Comparison of ENCODE assay signal across 20 cellular contexts in the genomic region with DNA sequence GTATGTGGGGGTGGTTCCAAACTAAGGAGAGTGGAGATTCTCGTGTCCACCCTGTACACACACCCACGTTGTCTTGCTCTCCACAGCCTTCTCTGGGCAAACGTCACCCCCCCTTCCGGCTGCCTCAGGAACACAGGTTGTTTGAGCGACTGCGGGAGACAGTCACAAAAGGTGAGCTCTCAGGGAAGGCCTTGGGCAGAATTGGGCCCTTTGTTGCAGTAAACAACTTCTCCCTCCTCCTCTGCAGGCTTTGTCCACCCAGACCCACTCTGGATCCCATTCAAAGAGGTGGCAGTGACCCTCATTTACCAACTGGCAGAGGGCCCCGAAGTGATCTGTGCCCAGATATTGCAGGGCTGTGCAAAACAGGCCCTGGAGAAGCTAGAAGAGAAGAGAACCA. TPM values are rescaled to one million over a fixed set of nuclear protein-coding genes. Genes with fewer than 3 reads are reported as not detected.
DNase-seq lines count a peak whose midpoint lies in the region; ATAC-seq and TF ChIP-seq lines count a peak whose summit lies in the region.
"Had no signal": no experiment of that assay in that cellular context is flagged by ENCODE, and none has a peak within 500 bp of the region (broad histone marks: within the 10 kb centered on the region; RNA-seq: fewer than 3 reads in every experiment).

No MANE protein-coding gene starts in this region.

- POLR2A ChIA-PET in HCT116 (lab: Charles Lee): no interaction called here

- CTCF ChIA-PET in activated naive CD4-positive, alpha-beta T cell treated with anti-CD3 and anti-CD28 coated beads, Interleukin-2, amount 10 ng/mL, durations not matched to agents 7 days and 5 days (lab: Charles Lee): no interaction called here
- CTCF ChIA-PET in HCT116 (lab: Charles Lee) (no interaction called here), mammary epithelial cell (lab: Charles Lee; ENCODE audit: low non-redundant PET) (no interaction called here)

- RAD21 ChIA-PET in HCT116 (lab: Charles Lee; ENCODE audit: low non-redundant PET in 1 of 2, low total read pairs in 2 of 2, uncharacterized antibody in 2 of 2, unreplicated experiment in 2 of 2): no interaction called here

- TSS peak; percentile 21 for BruUV-seq in HCT116 (replicated peaks; lab: Mats Ljungman, UMichigan)
- BruUV-seq in mammary epithelial cell (replicated peaks; lab: Mats Ljungman, UMichigan): TSS peak; percentile 43

- H3K9me3 ChIP-seq in HCT116 (ENCODE audit: control insufficient read depth in 1 of 2, insufficient read depth in 1 of 2, low read depth in 1 of 2, low read length in 2 of 2): no peaks in the 10 kb centered on the region
- H3K9me3 ChIP-seq in mammary epithelial cell (replicated peaks; ENCODE audit: insufficient read depth, low read length): no peaks in the 10 kb centered on the region
- H3K9me3 ChIP-seq: A549, BLaER1 had no signal

- peaks cover 84% of the 10 kb centered on the region for H3K36me3 Mint-ChIP-seq in activated naive CD4-positive, alpha-beta T cell treated with anti-CD3 and anti-CD28 coated beads, Interleukin-2, amount 10 ng/mL, durations not matched to agents 7 days and 5 days

- no peak overlapping the region for H3K27ac ChIP-seq in HCT116 (ENCODE audit: low read depth, low read length)
- no peak overlapping the region for H3K27ac ChIP-seq in mammary epithelial cell (ENCODE audit: insufficient read depth, low read depth, low read length)
- H3K27ac ChIP-seq: A549, BLaER1, KMS-11, RWPE1 had no signal

- no peak for DNase-seq in activated naive CD4-positive, alpha-beta T cell treated with anti-CD3 and anti-CD28 coated beads, Interleukin-2, amount 10 ng/mL, durations not matched to agents 7 days and 5 days
- DNase-seq in activated naive CD4-positive, alpha-beta T cell treated with Interleukin-2 at 50 U/mL for 16 hours: no peak
- DNase-seq in HCT116 (ENCODE audit: low read depth, low spot score) (no peak), mammary epithelial cell (no peak), posterior vena cava (ENCODE audit: low spot score) (peak; percentile 51), HuH-7 (ENCODE audit: low spot score) (no peak)
- DNase-seq: CD4-positive, alpha-beta memory T cell; DMS53; EL; NCI-H1417 treated with DMSO at 0.1 percent for 48 hours; NCI-H187 treated with DMSO at 0.1 percent for 48 hours; NCI-H226; NCI-H524; PC-3 had no signal

- H3K4me3 ChIP-seq in HCT116 (replicated peaks in 1 of 2; ENCODE audit: low read depth in 1 of 2, low read length in 2 of 2) (no peak overlapping the region), mammary epithelial cell (replicated peaks in 1 of 3; ENCODE audit: insufficient read depth in 1 of 3, low read depth in 2 of 3, low read length in 3 of 3) (no peak overlapping the region)
- H3K4me3 ChIP-seq: A549, BLaER1 had no signal

- H3K4me1 Mint-ChIP-seq in activated naive CD4-positive, alpha-beta T cell treated with anti-CD3 and anti-CD28 coated beads, Interleukin-2, amount 10 ng/mL, durations not matched to agents 7 days and 5 days: peaks cover 5% of the 10 kb centered on the region
- H3K4me1 Mint-ChIP-seq: CD4-positive, alpha-beta memory T cell had no signal

- no peaks in the 10 kb centered on the region for H3K27me3 ChIP-seq in HCT116 (ENCODE audit: insufficient read depth, low read length)
- no peaks in the 10 kb centered on the region for H3K27me3 ChIP-seq in mammary epithelial cell (ENCODE audit: insufficient read depth, low read length)
- H3K27me3 ChIP-seq: BLaER1 had no signal

- no peak for ATAC-seq in HCT116
- no peak for ATAC-seq in GM18861 (IDR thresholded peaks at IDR 0.05; ENCODE audit: unreplicated experiment)
- ATAC-seq in GM18907 (IDR thresholded peaks at IDR 0.05; ENCODE audit: unreplicated experiment): no peak
- ATAC-seq: A549, PC-3 had no signal

- 27% methylated on average over 5 of the region's 7 CpGs for WGBS in mammary epithelial cell (ENCODE audit: low coverage, missing lambda C conversion rate)

- no peaks in the 10 kb centered on the region for H3K9me3 Mint-ChIP-seq in activated naive CD4-positive, alpha-beta T cell treated with anti-CD3 and anti-CD28 coated beads, Interleukin-2, amount 10 ng/mL, durations not matched to agents 7 days and 5 days

- no peaks in the 10 kb centered on the region for H3K9me2 ChIP-seq in HCT116 (ENCODE audit: insufficient read depth)

- H3K27me3 Mint-ChIP-seq in activated naive CD4-positive, alpha-beta T cell treated with anti-CD3 and anti-CD28 coated beads, Interleukin-2, amount 10 ng/mL, durations not matched to agents 7 days and 5 days: no peaks in the 10 kb centered on the region
- H3K27me3 Mint-ChIP-seq: CD4-positive, alpha-beta memory T cell had no signal

- no peak overlapping the region for H3K9ac ChIP-seq in HCT116 (ENCODE audit: low read length)
- H3K9ac ChIP-seq in mammary epithelial cell (ENCODE audit: insufficient read depth, low read length): no peak overlapping the region
- H3K9ac ChIP-seq: BLaER1, KMS-11 had no signal

- H3K79me2 ChIP-seq in HCT116 (ENCODE audit: insufficient read depth, low read length) (no peaks in the 10 kb centered on the region), mammary epithelial cell (ENCODE audit: insufficient read depth, low read length) (peaks cover 14% of the 10 kb centered on the region)

- intact Hi-C loops in HCT116 (cut with micrococcal nuclease): no loop called here
- intact Hi-C loops in mammary epithelial cell (cut with micrococcal nuclease): no loop called here
- intact Hi-C loops in posterior vena cava (cut with DNase I): no loop called here

- no peak for TF ChIP-seq POLR2A in HCT116 (IDR thresholded peaks at IDR 0.05; ENCODE audit: borderline replicate concordance, extremely low read depth, insufficient read depth, insufficient read length)

- no peak for TF ChIP-seq RAD21 in HCT116 (IDR thresholded peaks at IDR 0.05; ENCODE audit: low read depth)

- dilution Hi-C loops in mammary epithelial cell (cut with HindIII; ENCODE audit: low sequenced_read_pairs): no loop called here

- TF ChIP-seq CTCF in HCT116 (IDR thresholded peaks at IDR 0.05 in 2 of 3, conservative IDR thresholded peaks at IDR 0.05 in 1 of 3; ENCODE audit: borderline replicate concordance in 1 of 3, insufficient read depth in 1 of 3, low read depth in 2 of 3, low read length in 2 of 3) (no peak), mammary epithelial cell (conservative IDR thresholded peaks at IDR 0.05 in 1 of 2, IDR thresholded peaks at IDR 0.05 in 1 of 2; ENCODE audit: extremely low read depth in 1 of 2, insufficient read depth in 1 of 2, low read depth in 1 of 2, low read length in 2 of 2) (peak in 1 of 2 donors; percentile 21)

- H4K20me1 ChIP-seq in HCT116 (ENCODE audit: insufficient read depth) (no peaks in the 10 kb centered on the region), mammary epithelial cell (ENCODE audit: insufficient read depth, low read length) (no peaks in the 10 kb centered on the region)
- H4K20me1 ChIP-seq: BLaER1 had no signal

- peaks cover 64 to 86% of the 10 kb centered on the region in 2 experiments for H3K36me3 ChIP-seq in HCT116 (ENCODE audit: control insufficient read depth in 1 of 2, insufficient read depth in 2 of 2, low read length in 2 of 2)
- H3K36me3 ChIP-seq in mammary epithelial cell (ENCODE audit: insufficient read depth, low read length): peaks cover 54% of the 10 kb centered on the region

- in situ Hi-C loops in mammary epithelial cell (cut with MboI; ENCODE audit: low sequenced_read_pairs in 2 of 2): no loop called here

- H2AFZ ChIP-seq in HCT116 (ENCODE audit: low read depth, low read length, poor library complexity, severe bottlenecking) (no peak overlapping the region), mammary epithelial cell (ENCODE audit: low read depth, low read length) (no peak overlapping the region)

- H3K4me1 ChIP-seq in HCT116 (ENCODE audit: control insufficient read depth in 1 of 2, insufficient read depth in 2 of 2, low read length in 2 of 2) (peaks cover 0 to 4% of the 10 kb centered on the region in 2 experiments; a peak in 1 of 4 replicates), mammary epithelial cell (ENCODE audit: insufficient read depth, low read length) (peaks cover 45% of the 10 kb centered on the region)

- H3K27ac Mint-ChIP-seq in activated naive CD4-positive, alpha-beta T cell treated with anti-CD3 and anti-CD28 coated beads, Interleukin-2, amount 10 ng/mL, durations not matched to agents 7 days and 5 days: peak overlapping the region; percentile 46

- no peak overlapping the region for H3K4me3 Mint-ChIP-seq in activated naive CD4-positive, alpha-beta T cell treated with anti-CD3 and anti-CD28 coated beads, Interleukin-2, amount 10 ng/mL, durations not matched to agents 7 days and 5 days
- H3K4me3 Mint-ChIP-seq: CD4-positive, alpha-beta memory T cell had no signal

- no peak overlapping the region for H3K4me2 ChIP-seq in HCT116 (ENCODE audit: low read length)
- no peak overlapping the region for H3K4me2 ChIP-seq in mammary epithelial cell (ENCODE audit: insufficient read depth, low read depth, low read length)
- H3K4me2 ChIP-seq: A549, BLaER1, KMS-11 had no signal

TF ChIP-seq in HCT116, 20 proteins besides CTCF, POLR2A, EP300 and RAD21 (continues in another document):
- TF ChIP-seq, protein P1, sequence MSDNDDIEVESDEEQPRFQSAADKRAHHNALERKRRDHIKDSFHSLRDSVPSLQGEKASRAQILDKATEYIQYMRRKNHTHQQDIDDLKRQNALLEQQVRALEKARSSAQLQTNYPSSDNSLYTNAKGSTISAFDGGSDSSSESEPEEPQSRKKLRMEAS (IDR thresholded peaks at IDR 0.05): no peak

RNA-seq across cellular contexts. Expression of gene GAPDH, which starts 8.1 kb away (rescaled TPM):
- total RNA-seq in HCT116 (2021; ENCODE audit: unreplicated experiment) (5,901 TPM), mammary epithelial cell (over 10,000 TPM in 1 of 2 donors, 1,000 to 10,000 TPM in 1; 6,493 to 13,434 TPM), posterior vena cava (1,000 to 10,000 TPM; 2,037 to 2,666 TPM)
- polyA plus RNA-seq in HCT116 (2012): 15,831 and 17,614 TPM in 2 replicates
- polyA plus RNA-seq in mammary epithelial cell: 20,785 TPM
- polyA minus RNA-seq in mammary epithelial cell: 16,557 TPM

RNA-seq across cellular contexts. Expression of gene IFFO1, which starts 29.6 kb away (rescaled TPM):
- total RNA-seq in HCT116 (2021; ENCODE audit: unreplicated experiment) (0.34 TPM), mammary epithelial cell (1 to 10 TPM; 1.9 to 2.2 TPM), posterior vena cava (10 to 100 TPM; 26.4 to 33.0 TPM)
- polyA plus RNA-seq in HCT116 (2012): 0.14 and 0.17 TPM in 2 replicates
- polyA plus RNA-seq in mammary epithelial cell: 3.0 TPM
- 0.26 TPM for polyA minus RNA-seq in mammary epithelial cell

RNA-seq across cellular contexts. Expression of gene NCAPD2, which starts 32.3 kb away (rescaled TPM):
- total RNA-seq in HCT116 (2021; ENCODE audit: unreplicated experiment): 177 TPM
- 145 and 172 TPM in 2 replicates for polyA plus RNA-seq in HCT116 (2012)
- total RNA-seq in mammary epithelial cell: 10 to 100 TPM; 17.8 to 53.7 TPM
- polyA plus RNA-seq in mammary epithelial cell: 60.4 TPM
- 156 TPM for polyA minus RNA-seq in mammary epithelial cell
- 10 to 100 TPM; 14.4 to 16.3 TPM for total RNA-seq in posterior vena cava

RNA-seq across cellular contexts. Expression of gene MRPL51, which starts 33.1 kb away (rescaled TPM):
- total RNA-seq in HCT116 (2021; ENCODE audit: unreplicated experiment) (265 TPM), mammary epithelial cell (100 to 1,000 TPM in 1 of 2 donors, 10 to 100 TPM in 1; 51.7 to 192 TPM), posterior vena cava (100 to 1,000 TPM in 1 of 2 donors, 10 to 100 TPM in 1; 90.1 to 102 TPM)
- polyA plus RNA-seq in HCT116 (2012): 104 and 152 TPM in 2 replicates
- polyA plus RNA-seq in mammary epithelial cell: 124 TPM
- 18.7 TPM for polyA minus RNA-seq in mammary epithelial cell

RNA-seq across cellular contexts. Expression of gene NOP2, which starts 41.9 kb away (rescaled TPM):
- total RNA-seq in HCT116 (2021; ENCODE audit: unreplicated experiment) (108 TPM), mammary epithelial cell (10 to 100 TPM; 29.5 to 84.2 TPM), posterior vena cava (10 to 100 TPM; 18.6 to 27.1 TPM)
- 72.5 and 78.0 TPM in 2 replicates for polyA plus RNA-seq in HCT116 (2012)
- 62.7 TPM for polyA plus RNA-seq in mammary epithelial cell
- polyA minus RNA-seq in mammary epithelial cell: 80.8 TPM

Comparison
In these comparisons a context has a peak if more than half of its experiments do, and no peak if none do; other contexts are left out.
1. RNA of gene IFFO1, which starts 29.6 kb away (total RNA-seq): 26.4 to 33.0 TPM in posterior vena cava; 1.9 to 2.2 TPM in mammary epithelial cell and 0.34 TPM in HCT116 (single experiment); every median in the first group is over 4 times any median in the second.